In genomic region chr6:94190030-94190429, GRCh38 we compare ENCODE assay signal across 31 cellular contexts.
"Had no signal": no experiment of that assay in that cellular context is flagged by ENCODE, and none has a peak within 500 bp of the region (broad histone marks: within the 10 kb centered on the region; RNA-seq: fewer than 3 reads in every experiment).

No MANE protein-coding gene starts in this region.

- H3K9ac ChIP-seq: KMS-11 had no signal

- H3K27ac ChIP-seq: KMS-11 had no signal

- H3K27me3 ChIP-seq: MG63 had no signal

- H3K4me3 ChIP-seq: MG63 had no signal

- DNase-seq: Karpas-422, Kasumi-1, MG63, MM.1S, MV-4-11, NCI-H1048, NCI-H1092, NCI-H1092 treated with DMSO at 0.1 percent for 48 hours, NCI-H1105, NCI-H1105 treated with DMSO at 0.1 percent for 48 hours, NCI-H1417, NCI-H1417 treated with DMSO at 0.1 percent for 48 hours, NCI-H1436, NCI-H1436 treated with DMSO at 0.1 percent for 48 hours, NCI-H1694, NCI-H1694 treated with DMSO at 0.1 percent for 48 hours, NCI-H187, NCI-H187 treated with DMSO at 0.1 percent for 48 hours, NCI-H1930, NCI-H2029, NCI-H2029 treated with DMSO at 0.1 percent for 48 hours, NCI-H2081 treated with DMSO at 0.1 percent for 48 hours, NCI-H2107, NCI-H2171, NCI-H2227 treated with DMSO at 0.1 percent for 48 hours, NCI-H226, NCI-H345, NCI-H446, NCI-H446 treated with DMSO at 0.1 percent for 48 hours, NCI-H510A had no signal

- H3K4me2 ChIP-seq: KMS-11 had no signal

- H3K36me3 ChIP-seq: MG63 had no signal
